Comparison of ENCODE assay signal across 13 cellular contexts in genomic region chr5:179276838-179277395, GRCh38.
DNase-seq lines count a peak whose midpoint lies in the region; ATAC-seq and TF ChIP-seq lines count a peak whose summit lies in the region.
"Had no signal": no experiment of that assay in that cellular context is flagged by ENCODE, and none has a peak within 500 bp of the region (broad histone marks: within the 10 kb centered on the region; RNA-seq: fewer than 3 reads in every experiment).

No MANE protein-coding gene starts in this region.

- no peaks in the 10 kb centered on the region for H3K27me3 Mint-ChIP-seq in endodermal cell (ENCODE audit: insufficient read depth)
- H3K27me3 Mint-ChIP-seq: activated naive CD8-positive, alpha-beta T cell; stimulated activated naive CD8-positive, alpha-beta T cell treated with anti-CD3 and anti-CD28 coated beads, Interleukin-15, amount 100 ng/mL, for 72 hours had no signal

- CTCF ChIA-PET in IMR-90 (lab: Yijun Ruan, JAX): interaction anchor here (0.6 kb wide), 1 partner anchor 199 kb away, joined by 3 read pairs; no protein-coding TSS in a partner anchor

- no peaks in the 10 kb centered on the region for H3K27me3 ChIP-seq in IMR-90 (ENCODE audit: control insufficient read depth, insufficient read depth, low read length)
- no peaks in the 10 kb centered on the region for H3K27me3 ChIP-seq in endodermal cell (ENCODE audit: control insufficient read depth, insufficient read depth, low read length, poor library complexity, severe bottlenecking)
- H3K27me3 ChIP-seq in mesendoderm (ENCODE audit: insufficient read depth, low read length, poor library complexity): no peaks in the 10 kb centered on the region
- no peaks in the 10 kb centered on the region for H3K27me3 ChIP-seq in upper lobe of right lung
- H3K27me3 ChIP-seq: dorsolateral prefrontal cortex had no signal

- H3K23ac ChIP-seq in IMR-90 (ENCODE audit: low read depth, low read length) (peak overlapping the region; percentile 94), mesendoderm (ENCODE audit: low read length) (no peak overlapping the region)

- POLR2A ChIA-PET in IMR-90 (lab: Charles Lee; ENCODE audit: unreplicated experiment): no interaction called here

- H3K27ac ChIP-seq in IMR-90 (ENCODE audit: insufficient read depth, low read length) (peak overlapping the region; percentile 85), endodermal cell (ENCODE audit: low read depth, low read length) (no peak overlapping the region), mesendoderm (ENCODE audit: low read depth, low read length) (no peak overlapping the region), upper lobe of right lung (peak overlapping the region; percentile 78)
- H3K27ac ChIP-seq: PC-9 had no signal

- no peaks in the 10 kb centered on the region for H3K79me2 ChIP-seq in mesendoderm (ENCODE audit: control insufficient read depth, insufficient read depth, low read length)

- no peaks in the 10 kb centered on the region for H4K20me1 ChIP-seq in IMR-90 (ENCODE audit: insufficient read depth, low read length)

- H3K14ac ChIP-seq in IMR-90 (replicated peaks; ENCODE audit: low read depth, low read length): peak overlapping the region; percentile 94

- peak overlapping the region; percentile 40; the same call in 1 of the 2 replicates for H3K9ac ChIP-seq in IMR-90 (ENCODE audit: low read depth, low read length)
- no peak overlapping the region for H3K9ac ChIP-seq in endodermal cell (ENCODE audit: extremely low read depth, low read length, poor library complexity, severe bottlenecking)
- H3K9ac ChIP-seq in mesendoderm (ENCODE audit: low read length): no peak overlapping the region

- H2BK5ac ChIP-seq in IMR-90 (ENCODE audit: low read depth, low read length, poor library complexity, severe bottlenecking) (peak overlapping the region; percentile 97), mesendoderm (ENCODE audit: low read length) (no peak overlapping the region)

- H2BK15ac ChIP-seq in IMR-90 (ENCODE audit: low read depth, low read length) (peak overlapping the region; percentile 78; the same call in 2 of the 3 replicates), mesendoderm (replicated peaks; ENCODE audit: low read depth) (no peak overlapping the region)

- peak; percentile 27; the same call in 1 of the 2 replicates for TF ChIP-seq CTCF in IMR-90 (conservative IDR thresholded peaks at IDR 0.05; ENCODE audit: low read depth, low read length)
- TF ChIP-seq CTCF in endodermal cell (conservative IDR thresholded peaks at IDR 0.05): peak; percentile 59
- no peak for TF ChIP-seq CTCF in upper lobe of right lung (IDR thresholded peaks at IDR 0.05)

- no peaks in the 10 kb centered on the region for H3K4me1 Mint-ChIP-seq in endodermal cell
- H3K4me1 Mint-ChIP-seq: stimulated activated naive CD8-positive, alpha-beta T cell treated with anti-CD3 and anti-CD28 coated beads, Interleukin-15, amount 100 ng/mL, for 72 hours had no signal

- no peak overlapping the region for H3K4me2 ChIP-seq in IMR-90 (ENCODE audit: low read depth, low read length)
- H3K4me2 ChIP-seq in mesendoderm (ENCODE audit: low read length): no peak overlapping the region
- H3K4me2 ChIP-seq: PC-9 had no signal

- dilution Hi-C loops in IMR-90 (cut with HindIII; ENCODE audit: low sequenced_read_pairs, unreplicated experiment): no loop called here

- no peak overlapping the region for H3K4me3 ChIP-seq in IMR-90 (ENCODE audit: insufficient read depth, low read depth, low read length)
- no peak overlapping the region for H3K4me3 ChIP-seq in endodermal cell (ENCODE audit: low read length)
- no peak overlapping the region for H3K4me3 ChIP-seq in mesendoderm (ENCODE audit: low read length)
- no peak overlapping the region for H3K4me3 ChIP-seq in upper lobe of right lung
- H3K4me3 ChIP-seq: dorsolateral prefrontal cortex, PC-9, prostate gland had no signal

- no peak for DNase-seq in IMR-90
- no peak for DNase-seq in endodermal cell
- DNase-seq in mesendoderm: peak; percentile 28
- no peak for DNase-seq in upper lobe of right lung
- no peak for DNase-seq in activated effector memory CD4-positive, alpha-beta T cell treated with anti-CD3 and anti-CD28 coated beads, Interleukin-2, amount 50 U/mL, for 16 hours
- DNase-seq in HuH-7 (ENCODE audit: low spot score): no peak
- DNase-seq: dorsolateral prefrontal cortex; PC-9; stimulated activated naive CD8-positive, alpha-beta T cell treated with anti-CD3 and anti-CD28 coated beads, Interleukin-15, amount 100 ng/mL, for 72 hours; T-helper 9 cell had no signal

- peak overlapping the region; percentile 94 for H3K4ac ChIP-seq in IMR-90 (ENCODE audit: low read depth, low read length)
- no peak overlapping the region for H3K4ac ChIP-seq in mesendoderm (ENCODE audit: low read depth, low read length)

- H3K9me1 ChIP-seq in IMR-90 (ENCODE audit: insufficient read depth, low read length): peaks cover 44% of the 10 kb centered on the region

- no peak overlapping the region for H3K27ac Mint-ChIP-seq in endodermal cell
- H3K27ac Mint-ChIP-seq: activated naive CD8-positive, alpha-beta T cell; stimulated activated naive CD8-positive, alpha-beta T cell treated with anti-CD3 and anti-CD28 coated beads, Interleukin-15, amount 100 ng/mL, for 72 hours had no signal

- in situ Hi-C loops in IMR-90 (cut with MboI; ENCODE audit: low sequenced_read_pairs): no loop called here

- H3K9me3 Mint-ChIP-seq in endodermal cell: no peaks in the 10 kb centered on the region
- H3K9me3 Mint-ChIP-seq: stimulated activated naive CD8-positive, alpha-beta T cell treated with anti-CD3 and anti-CD28 coated beads, Interleukin-15, amount 100 ng/mL, for 72 hours had no signal

- peak overlapping the region; percentile 76 to 98 for H4K8ac ChIP-seq in IMR-90 (ENCODE audit: low read depth in 2 of 2, low read length in 2 of 2)
- H4K8ac ChIP-seq in mesendoderm (ENCODE audit: low read depth, low read length): no peak overlapping the region

- peak overlapping the region; percentile 97 for H2BK120ac ChIP-seq in IMR-90 (ENCODE audit: low read depth, low read length)
- no peak overlapping the region for H2BK120ac ChIP-seq in mesendoderm (ENCODE audit: low read depth, low read length)

- no peak for TF ChIP-seq RAD21 in IMR-90 (IDR thresholded peaks at IDR 0.05; ENCODE audit: low read length)

- H3K79me1 ChIP-seq in IMR-90 (ENCODE audit: low read depth in 1 of 2, low read length in 2 of 2): peaks cover 17 to 67% of the 10 kb centered on the region in 2 experiments
- H3K79me1 ChIP-seq in mesendoderm (ENCODE audit: low read length): no peaks in the 10 kb centered on the region

- H3K36me3 ChIP-seq in IMR-90 (ENCODE audit: control insufficient read depth, insufficient read depth, low read length): peaks cover 6% of the 10 kb centered on the region; the same call in 1 of the 2 replicates
- H3K36me3 ChIP-seq in endodermal cell (ENCODE audit: control insufficient read depth, insufficient read depth, low read length): no peaks in the 10 kb centered on the region
- H3K36me3 ChIP-seq in mesendoderm (ENCODE audit: control insufficient read depth, insufficient read depth, low read length): no peaks in the 10 kb centered on the region
- no peaks in the 10 kb centered on the region for H3K36me3 ChIP-seq in upper lobe of right lung
- H3K36me3 ChIP-seq: prostate gland had no signal

- H3K9me3 ChIP-seq in IMR-90 (ENCODE audit: control insufficient read depth, insufficient read depth, low read length): no peaks in the 10 kb centered on the region
- H3K9me3 ChIP-seq in endodermal cell (ENCODE audit: control insufficient read depth, low read length): no peaks in the 10 kb centered on the region
- no peaks in the 10 kb centered on the region for H3K9me3 ChIP-seq in upper lobe of right lung
- H3K9me3 ChIP-seq: prostate gland had no signal

- no TSS peak for BruUV-seq in IMR-90 (replicated peaks; lab: Mats Ljungman, UMichigan)

- no peak for ATAC-seq in IMR-90 (ENCODE audit: low read depth)
- ATAC-seq in upper lobe of right lung: no peak
- ATAC-seq in HG02840 (IDR thresholded peaks at IDR 0.05; ENCODE audit: low FRiP score, unreplicated experiment): no peak
- ATAC-seq: stimulated activated naive CD8-positive, alpha-beta T cell treated with anti-CD3 and anti-CD28 coated beads, Interleukin-15, amount 100 ng/mL, for 72 hours had no signal

- intact Hi-C loops in IMR-90 (cut with micrococcal nuclease) (loop anchor here (1.0 kb wide), 1 partner anchor 27 kb away; no protein-coding TSS in a partner anchor), upper lobe of right lung (cut with DNase I) (no loop called here)

- H3K36me3 Mint-ChIP-seq in endodermal cell (ENCODE audit: low read depth): no peaks in the 10 kb centered on the region
- H3K36me3 Mint-ChIP-seq: activated naive CD8-positive, alpha-beta T cell had no signal

- peak overlapping the region; percentile 80 for H3K56ac ChIP-seq in IMR-90 (ENCODE audit: extremely low read depth, insufficient read depth, low read length)
- no peak overlapping the region for H3K56ac ChIP-seq in mesendoderm (ENCODE audit: low read length)

- H2AFZ ChIP-seq in IMR-90 (replicated peaks; ENCODE audit: low read length, poor library complexity): peak overlapping the region; percentile 39
- H2AFZ ChIP-seq: PC-9 had no signal

- no peak for TF ChIP-seq POLR2A in IMR-90 (IDR thresholded peaks at IDR 0.05; ENCODE audit: low read depth, low read length)

- no peak overlapping the region for H3K4me3 Mint-ChIP-seq in endodermal cell
- H3K4me3 Mint-ChIP-seq: activated naive CD8-positive, alpha-beta T cell; stimulated activated naive CD8-positive, alpha-beta T cell treated with anti-CD3 and anti-CD28 coated beads, Interleukin-15, amount 100 ng/mL, for 72 hours had no signal

- H3K18ac ChIP-seq in IMR-90 (ENCODE audit: low read depth, low read length): peak overlapping the region; percentile 93
- no peak overlapping the region for H3K18ac ChIP-seq in mesendoderm (ENCODE audit: low read length)

- peak overlapping the region; percentile 99 for H2AK9ac ChIP-seq in IMR-90 (replicated peaks; ENCODE audit: low read depth, low read length, poor library complexity)

- H2AK5ac ChIP-seq in IMR-90 (ENCODE audit: low read depth, low read length) (peak overlapping the region; percentile 81), mesendoderm (ENCODE audit: low read length) (no peak overlapping the region)

- H4K91ac ChIP-seq in IMR-90 (ENCODE audit: insufficient read depth, low read depth, low read length): peak overlapping the region; percentile 99

- H4K5ac ChIP-seq in IMR-90 (ENCODE audit: low read depth, low read length) (peak overlapping the region; percentile 89), mesendoderm (ENCODE audit: low read length) (no peak overlapping the region)

- peak overlapping the region; percentile 74 for H2BK20ac ChIP-seq in IMR-90 (ENCODE audit: low read depth, low read length)

- 96% methylated on average over 7 of the region's 17 CpGs; no CpG with 5 or more reads in 1 of the 2 experiments for WGBS in IMR-90 (ENCODE audit: extremely low coverage in 2 of 2, insufficient read length in 1 of 2), 2 experiments
- WGBS in endodermal cell (ENCODE audit: insufficient coverage in 1 of 2, insufficient read length in 1 of 2), 2 experiments: 92 to 95% methylated on average over 11 to 16 of the region's 17 CpGs
- no CpG with 5 or more reads among the region's 17 CpGs for WGBS in mesendoderm (ENCODE audit: extremely low coverage, insufficient coverage, low lambda C conversion rate)

- H3K4me1 ChIP-seq in IMR-90 (ENCODE audit: control insufficient read depth, insufficient read depth, low read length) (peaks cover 44% of the 10 kb centered on the region), endodermal cell (ENCODE audit: control insufficient read depth, insufficient read depth, low read length) (no peaks in the 10 kb centered on the region), mesendoderm (ENCODE audit: control insufficient read depth, low read depth, low read length) (no peaks in the 10 kb centered on the region), upper lobe of right lung (peaks cover 22% of the 10 kb centered on the region)
- H3K4me1 ChIP-seq: prostate gland had no signal

Comparison
In these comparisons a context has a peak if more than half of its experiments do, and no peak if none do; other contexts are left out.
1. H3K27ac ChIP-seq: peak in IMR-90 (single experiment) and upper lobe of right lung (single experiment); none in endodermal cell (single experiment) and mesendoderm (single experiment).